In genomic region chr19:3721131-3721899, GRCh38 we compare ENCODE assay signal across 1 cellular context.
TF ChIP-seq lines count a peak whose summit lies in the region.

No MANE protein-coding gene starts in this region.

TF ChIP-seq in HEK293, 187 proteins besides CTCF, POLR2A, EP300 and RAD21 (continued from another document and continues in another):
- TF ChIP-seq SETDB1 (IDR thresholded peaks at IDR 0.05; ENCODE audit: insufficient read length, low read length): no peak
- peak; percentile 73; the same call in 1 of the 2 replicates for TF ChIP-seq ZFP37 (tag by site-specific recombination; IDR thresholded peaks at IDR 0.05)
- no peak for TF ChIP-seq ZNF670 (tag by site-specific recombination; IDR thresholded peaks at IDR 0.05; ENCODE audit: low read depth)
- TF ChIP-seq TCF7L2 (IDR thresholded peaks at IDR 0.05; ENCODE audit: borderline replicate concordance, low read depth, low read length): no peak
- TF ChIP-seq ZNF658 (tag by site-specific recombination; IDR thresholded peaks at IDR 0.05): no peak
- no peak for TF ChIP-seq ZNF426 (tag by site-specific recombination; IDR thresholded peaks at IDR 0.05)
- TF ChIP-seq ZNF214 (tag by site-specific recombination; IDR thresholded peaks at IDR 0.05; ENCODE audit: borderline replicate concordance): no peak
- TF ChIP-seq, protein P1, sequence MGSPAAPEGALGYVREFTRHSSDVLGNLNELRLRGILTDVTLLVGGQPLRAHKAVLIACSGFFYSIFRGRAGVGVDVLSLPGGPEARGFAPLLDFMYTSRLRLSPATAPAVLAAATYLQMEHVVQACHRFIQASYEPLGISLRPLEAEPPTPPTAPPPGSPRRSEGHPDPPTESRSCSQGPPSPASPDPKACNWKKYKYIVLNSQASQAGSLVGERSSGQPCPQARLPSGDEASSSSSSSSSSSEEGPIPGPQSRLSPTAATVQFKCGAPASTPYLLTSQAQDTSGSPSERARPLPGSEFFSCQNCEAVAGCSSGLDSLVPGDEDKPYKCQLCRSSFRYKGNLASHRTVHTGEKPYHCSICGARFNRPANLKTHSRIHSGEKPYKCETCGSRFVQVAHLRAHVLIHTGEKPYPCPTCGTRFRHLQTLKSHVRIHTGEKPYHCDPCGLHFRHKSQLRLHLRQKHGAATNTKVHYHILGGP (tag by site-specific recombination; IDR thresholded peaks at IDR 0.05): no peak
- 0 out of 2 replicates have a peak, but pooled peaks have one; percentile 47 for TF ChIP-seq ZNF610 (tag by site-specific recombination; IDR thresholded peaks at IDR 0.05; ENCODE audit: borderline replicate concordance)
- TF ChIP-seq, protein P2, sequence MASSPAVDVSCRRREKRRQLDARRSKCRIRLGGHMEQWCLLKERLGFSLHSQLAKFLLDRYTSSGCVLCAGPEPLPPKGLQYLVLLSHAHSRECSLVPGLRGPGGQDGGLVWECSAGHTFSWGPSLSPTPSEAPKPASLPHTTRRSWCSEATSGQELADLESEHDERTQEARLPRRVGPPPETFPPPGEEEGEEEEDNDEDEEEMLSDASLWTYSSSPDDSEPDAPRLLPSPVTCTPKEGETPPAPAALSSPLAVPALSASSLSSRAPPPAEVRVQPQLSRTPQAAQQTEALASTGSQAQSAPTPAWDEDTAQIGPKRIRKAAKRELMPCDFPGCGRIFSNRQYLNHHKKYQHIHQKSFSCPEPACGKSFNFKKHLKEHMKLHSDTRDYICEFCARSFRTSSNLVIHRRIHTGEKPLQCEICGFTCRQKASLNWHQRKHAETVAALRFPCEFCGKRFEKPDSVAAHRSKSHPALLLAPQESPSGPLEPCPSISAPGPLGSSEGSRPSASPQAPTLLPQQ (tag by site-specific recombination; IDR thresholded peaks at IDR 0.05): peak; percentile 82
- peak; percentile 57 for TF ChIP-seq YY2 (tag by site-specific recombination; IDR thresholded peaks at IDR 0.05)
- no peak for TF ChIP-seq ZNF155 (tag by site-specific recombination; IDR thresholded peaks at IDR 0.05)
- TF ChIP-seq ZNF302 (tag by site-specific recombination; IDR thresholded peaks at IDR 0.05; ENCODE audit: low read depth): no peak
- no peak for TF ChIP-seq ZNF366 (tag by site-specific recombination; conservative IDR thresholded peaks at IDR 0.05)
- TF ChIP-seq, protein P3, sequence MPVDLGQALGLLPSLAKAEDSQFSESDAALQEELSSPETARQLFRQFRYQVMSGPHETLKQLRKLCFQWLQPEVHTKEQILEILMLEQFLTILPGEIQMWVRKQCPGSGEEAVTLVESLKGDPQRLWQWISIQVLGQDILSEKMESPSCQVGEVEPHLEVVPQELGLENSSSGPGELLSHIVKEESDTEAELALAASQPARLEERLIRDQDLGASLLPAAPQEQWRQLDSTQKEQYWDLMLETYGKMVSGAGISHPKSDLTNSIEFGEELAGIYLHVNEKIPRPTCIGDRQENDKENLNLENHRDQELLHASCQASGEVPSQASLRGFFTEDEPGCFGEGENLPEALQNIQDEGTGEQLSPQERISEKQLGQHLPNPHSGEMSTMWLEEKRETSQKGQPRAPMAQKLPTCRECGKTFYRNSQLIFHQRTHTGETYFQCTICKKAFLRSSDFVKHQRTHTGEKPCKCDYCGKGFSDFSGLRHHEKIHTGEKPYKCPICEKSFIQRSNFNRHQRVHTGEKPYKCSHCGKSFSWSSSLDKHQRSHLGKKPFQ (tag by site-specific recombination; IDR thresholded peaks at IDR 0.05): no peak
- peak; percentile 97 for TF ChIP-seq ZNF324 (tag by site-specific recombination; IDR thresholded peaks at IDR 0.05)
- TF ChIP-seq ATF2 (tag by site-specific recombination; IDR thresholded peaks at IDR 0.05; ENCODE audit: low read depth): no peak
- TF ChIP-seq ZNF529 (tag by site-specific recombination; IDR thresholded peaks at IDR 0.05; ENCODE audit: insufficient replicate concordance): no peak
- TF ChIP-seq KLF8 (tag by site-specific recombination; IDR thresholded peaks at IDR 0.05): peak; percentile 94
- no peak for TF ChIP-seq ZNF132 (tag by site-specific recombination; IDR thresholded peaks at IDR 0.05; ENCODE audit: borderline replicate concordance)
- TF ChIP-seq GLIS1 (tag by site-specific recombination; IDR thresholded peaks at IDR 0.05): peak; percentile 65
- no peak for TF ChIP-seq ZNF677 (tag by site-specific recombination; IDR thresholded peaks at IDR 0.05)
- TF ChIP-seq ZNF16 (tag by site-specific recombination; IDR thresholded peaks at IDR 0.05; ENCODE audit: low read depth): no peak
- TF ChIP-seq ZNF785 (tag by site-specific recombination; IDR thresholded peaks at IDR 0.05): 0 out of 2 replicates have a peak, but pooled peaks have one; percentile 35
- TF ChIP-seq RBAK (tag by site-specific recombination; IDR thresholded peaks at IDR 0.05): no peak
- no peak for TF ChIP-seq SCRT2 (tag by site-specific recombination; IDR thresholded peaks at IDR 0.05)
- peak; percentile 95 for TF ChIP-seq ZNF580 (tag by site-specific recombination; IDR thresholded peaks at IDR 0.05)
- no peak for TF ChIP-seq ZNF549 (tag by site-specific recombination; IDR thresholded peaks at IDR 0.05)
- no peak for TF ChIP-seq ZNF473 (tag by site-specific recombination; IDR thresholded peaks at IDR 0.05)
- TF ChIP-seq ZNF768 (tag by site-specific recombination; IDR thresholded peaks at IDR 0.05): 0 out of 2 replicates have a peak, but pooled peaks have one; percentile 15
- peak; percentile 84 for TF ChIP-seq ZNF24 (tag by site-specific recombination; IDR thresholded peaks at IDR 0.05)
- TF ChIP-seq PATZ1 (tag by site-specific recombination; IDR thresholded peaks at IDR 0.05): peak; percentile 90
- no peak for TF ChIP-seq ZNF223 (tag by site-specific recombination; IDR thresholded peaks at IDR 0.05)
- peak; percentile 72; the same call in 1 of the 2 replicates for TF ChIP-seq ZNF76 (tag by site-specific recombination; IDR thresholded peaks at IDR 0.05; ENCODE audit: borderline replicate concordance, low read depth)
- TF ChIP-seq ZNF354C (tag by site-specific recombination; IDR thresholded peaks at IDR 0.05; ENCODE audit: borderline replicate concordance, low read depth): no peak
- no peak for TF ChIP-seq ZNF112 (tag by site-specific recombination; IDR thresholded peaks at IDR 0.05)
- no peak for TF ChIP-seq ZNF645 (tag by site-specific recombination; IDR thresholded peaks at IDR 0.05)
- no peak for TF ChIP-seq ZNF518A (tag by site-specific recombination; conservative IDR thresholded peaks at IDR 0.05; ENCODE audit: low read depth)
- no peak for TF ChIP-seq ZSCAN16 (tag by site-specific recombination; IDR thresholded peaks at IDR 0.05)
- TF ChIP-seq ZNF600 (tag by site-specific recombination; IDR thresholded peaks at IDR 0.05): no peak
- no peak for TF ChIP-seq GFI1B (tag by site-specific recombination; IDR thresholded peaks at IDR 0.05)
- no peak for TF ChIP-seq SCRT1 (tag by site-specific recombination; IDR thresholded peaks at IDR 0.05; ENCODE audit: borderline replicate concordance)
- TF ChIP-seq ZNF404 (tag by site-specific recombination; IDR thresholded peaks at IDR 0.05): no peak
- peak; percentile 35; the same call in 1 of the 2 replicates for TF ChIP-seq ZNF501 (tag by site-specific recombination; IDR thresholded peaks at IDR 0.05)
- no peak for TF ChIP-seq ZNF292 (tag by site-specific recombination; IDR thresholded peaks at IDR 0.05; ENCODE audit: borderline replicate concordance, low read depth)
- 0 out of 2 replicates have a peak, but pooled peaks have one; percentile 28 for TF ChIP-seq BCL11B (tag by site-specific recombination; IDR thresholded peaks at IDR 0.05; ENCODE audit: low read depth)
- no peak for TF ChIP-seq ZNF777 (tag by site-specific recombination; IDR thresholded peaks at IDR 0.05; ENCODE audit: borderline replicate concordance)
- no peak for TF ChIP-seq ZBTB21 (tag by site-specific recombination; IDR thresholded peaks at IDR 0.05)
- no peak for TF ChIP-seq ZNF664 (tag by site-specific recombination; IDR thresholded peaks at IDR 0.05)
- TF ChIP-seq ZNF121 (tag by site-specific recombination; IDR thresholded peaks at IDR 0.05): no peak
- TF ChIP-seq ZSCAN4 (tag by site-specific recombination; IDR thresholded peaks at IDR 0.05): peak; percentile 58
- TF ChIP-seq ZNF704 (tag by site-specific recombination; IDR thresholded peaks at IDR 0.05): no peak
- TF ChIP-seq ZNF341 (tag by site-specific recombination; IDR thresholded peaks at IDR 0.05; ENCODE audit: low read depth): no peak
- TF ChIP-seq HOXD13 (CRISPR knock-in tag; IDR thresholded peaks at IDR 0.05; ENCODE audit: borderline replicate concordance): no peak
